In genomic region chr6:166924531-166924930, GRCh38 we compare ENCODE assay signal across 26 cellular contexts.
"Had no signal": no experiment of that assay in that cellular context is flagged by ENCODE, and none has a peak within 500 bp of the region (broad histone marks: within the 10 kb centered on the region; RNA-seq: fewer than 3 reads in every experiment).

No MANE protein-coding gene starts in this region.

- DNase-seq: activated CD4-positive, alpha-beta memory T cell treated with anti-CD3 and anti-CD28 coated beads for 36 hours; activated CD4-positive, alpha-beta T cell treated with anti-CD3 and anti-CD28 coated beads for 48 hours; activated T-cell treated with anti-CD3 and anti-CD28 coated beads, Interleukin-2, amount 50 U/mL, for 4 hours; dorsolateral prefrontal cortex; effector memory CD4-positive, alpha-beta T cell; kidney; left colon; midbrain; natural killer cell; psoas muscle; sigmoid colon; stimulated activated CD4-positive, alpha-beta T cell treated with anti-CD3 and anti-CD28 coated beads, Interleukin-1b, Interleukin-23, amount 100 ng/mL, for 48 hours; stimulated activated naive CD8-positive, alpha-beta T cell treated with anti-CD3 and anti-CD28 coated beads, Interleukin-15, Interleukin-2, amounts not matched to agents 100 U/mL and 50 U/mL, for 24 hours; T-helper 1 cell; testis; transverse colon had no signal

- H3K27me3 Mint-ChIP-seq: activated CD4-positive, alpha-beta memory T cell treated with anti-CD3 and anti-CD28 coated beads for 36 hours; activated naive CD8-positive, alpha-beta T cell had no signal

- H3K27ac ChIP-seq: adrenal gland, ascending aorta, coronary artery, dorsolateral prefrontal cortex, gastroesophageal sphincter, hepatocyte, psoas muscle, sigmoid colon, testis, transverse colon, VCaP had no signal

- H3K27ac Mint-ChIP-seq: activated CD4-positive, alpha-beta memory T cell treated with anti-CD3 and anti-CD28 coated beads for 36 hours; activated naive CD8-positive, alpha-beta T cell; activated T-helper 2 cell treated with anti-CD3 and anti-CD28 coated beads, Interferon-gamma antibody, Interleukin-2, Interleukin-4, amounts not matched to agents 10 μg/mL and 5 μg/mL and 100 μg/mL, durations not matched to agents 14 hours and 24 hours and 36 hours; brain; natural killer cell had no signal

- H3K9me3 Mint-ChIP-seq: activated CD4-positive, alpha-beta memory T cell treated with anti-CD3 and anti-CD28 coated beads for 36 hours; activated T-cell treated with anti-CD3 and anti-CD28 coated beads, Interleukin-2, amount 50 U/mL, for 4 hours; activated T-helper 2 cell treated with anti-CD3 and anti-CD28 coated beads, Interferon-gamma antibody, Interleukin-2, Interleukin-4, amounts not matched to agents 10 μg/mL and 5 μg/mL and 100 μg/mL, durations not matched to agents 14 hours and 24 hours and 36 hours; natural killer cell had no signal

- H3K27me3 ChIP-seq: adrenal gland, ascending aorta, dorsolateral prefrontal cortex, gastroesophageal sphincter, hepatocyte, sigmoid colon, testis, transverse colon had no signal

- H3K4me3 Mint-ChIP-seq: activated CD4-positive, alpha-beta memory T cell treated with anti-CD3 and anti-CD28 coated beads for 36 hours; activated naive CD8-positive, alpha-beta T cell; activated T-cell treated with anti-CD3 and anti-CD28 coated beads, Interleukin-2, amount 50 U/mL, for 4 hours; brain; natural killer cell had no signal

- ATAC-seq: activated CD4-positive, CD25-positive, alpha-beta regulatory T cell treated with anti-CD3 and anti-CD28 coated beads, Interleukin-2, amount 50 U/mL, for 24 hours; activated T-cell treated with anti-CD3 and anti-CD28 coated beads, Interleukin-2, amount 50 U/mL, for 4 hours; gastroesophageal sphincter; natural killer cell; psoas muscle; stimulated activated naive CD8-positive, alpha-beta T cell treated with anti-CD3 and anti-CD28 coated beads, Interleukin-15, Interleukin-2, amounts not matched to agents 100 U/mL and 50 U/mL, for 24 hours had no signal

- H3K9me3 ChIP-seq: adrenal gland, ascending aorta, gastroesophageal sphincter, psoas muscle, sigmoid colon, testis, transverse colon had no signal

- H3K4me3 ChIP-seq: adrenal gland, ascending aorta, coronary artery, dorsolateral prefrontal cortex, gastroesophageal sphincter, hepatocyte, psoas muscle, sigmoid colon, testis, transverse colon had no signal

- H3K4me1 ChIP-seq: adrenal gland, ascending aorta, gastroesophageal sphincter, psoas muscle, transverse colon had no signal

- H3K36me3 Mint-ChIP-seq: brain, natural killer cell had no signal
